In genomic region chr7:67402280-67402679, GRCh38 we compare ENCODE assay signal across 32 cellular contexts.
"Had no signal": no experiment of that assay in that cellular context is flagged by ENCODE, and none has a peak within 500 bp of the region (broad histone marks: within the 10 kb centered on the region; RNA-seq: fewer than 3 reads in every experiment).

No MANE protein-coding gene starts in this region.

- H3K27me3 ChIP-seq: ascending aorta, breast epithelium, cardiac muscle cell, dorsolateral prefrontal cortex, esophagus squamous epithelium had no signal

- H3K36me3 ChIP-seq: ascending aorta, breast epithelium, cardiac muscle cell, esophagus squamous epithelium, WERI-Rb-1 had no signal

- H3K27ac ChIP-seq: ascending aorta, breast epithelium, cardiac muscle cell, coronary artery, dorsolateral prefrontal cortex, epithelial cell of prostate, esophagus squamous epithelium, WERI-Rb-1 had no signal

- DNase-seq: activated B cell treated with CpG ODN at 0.5 μM for 24 hours; activated CD4-positive, alpha-beta T cell treated with anti-CD3 and anti-CD28 coated beads for 48 hours; activated CD4-positive, alpha-beta T cell treated with anti-CD3 and anti-CD28 coated beads, Interleukin-2, amount 50 U/mL, for 1 hour; activated CD4-positive, alpha-beta T cell treated with anti-CD3 and anti-CD28 coated beads, Interleukin-2, amount 50 U/mL, for 48 hours; activated CD8-positive, alpha-beta memory T cell treated with anti-CD3 and anti-CD28 coated beads for 24 hours; activated CD8-positive, alpha-beta T cell treated with anti-CD3 and anti-CD28 coated beads for 36 hours; activated effector memory CD4-positive, alpha-beta T cell treated with Interleukin-2 at 50 U/mL for 16 hours; activated gamma-delta T cell treated with Interleukin-2 at 50 U/mL for 16 hours; activated naive CD4-positive, alpha-beta T cell treated with anti-CD3 and anti-CD28 coated beads for 36 hours; activated naive CD8-positive, alpha-beta T cell treated with anti-CD3 and anti-CD28 coated beads, Interleukin-2, amount 10 ng/mL, durations not matched to agents 7 days and 5 days; activated T-cell treated with anti-CD3 and anti-CD28 coated beads, Interleukin-2, amount 50 U/mL, for 4 hours; central memory CD4-positive, alpha-beta T cell; dorsolateral prefrontal cortex; effector CD4-positive, alpha-beta T cell; effector memory CD8-positive, alpha-beta T cell; esophagus squamous epithelium; head of caudate nucleus; T-helper 1 cell; T-helper 17 cell; T1000; WERI-Rb-1 had no signal

- FAIRE-seq: endometrium, endothelial cell of umbilical vein, frontal cortex had no signal

- H3K4me3 ChIP-seq: ascending aorta, breast epithelium, cardiac muscle cell, coronary artery, dorsolateral prefrontal cortex, esophagus squamous epithelium had no signal

- H3K4me1 ChIP-seq: ascending aorta, breast epithelium had no signal

- ATAC-seq: activated CD4-positive, CD25-positive, alpha-beta regulatory T cell treated with anti-CD3 and anti-CD28 coated beads, Interleukin-2, amount 50 U/mL, for 24 hours; activated CD8-positive, alpha-beta T cell treated with anti-CD3 and anti-CD28 coated beads for 36 hours; activated naive CD4-positive, alpha-beta T cell treated with anti-CD3 and anti-CD28 coated beads, Interleukin-2, amount 50 U/mL, for 72 hours; activated T-cell treated with anti-CD3 and anti-CD28 coated beads, Interleukin-2, amount 50 U/mL, for 4 hours; activated T-helper 17 cell treated with anti-CD3 and anti-CD28 coated beads, Interleukin-2, amount 50 U/mL, for 72 hours; effector memory CD8-positive, alpha-beta T cell; T-helper 17 cell had no signal
